8 cellular contexts compared by ENCODE assay signal in genomic region chr17:40443196-40443987, GRCh38. TPM values are rescaled to one million over a fixed set of nuclear protein-coding genes. Genes with fewer than 3 reads are reported as not detected.
DNase-seq lines count a peak whose midpoint lies in the region; ATAC-seq and TF ChIP-seq lines count a peak whose summit lies in the region.

TSS of gene IGFBP4 (plus strand) at chr17:40443450. CDS start at chr17:40443736, 286 bp downstream.

- peaks cover 15% of the 10 kb centered on the region for H3K27me3 Mint-ChIP-seq in activated T-cell treated with anti-CD3 and anti-CD28 coated beads, Interleukin-2, amount 50 U/mL, for 72 hours (ENCODE audit: low read depth)

- H3K36me3 Mint-ChIP-seq in activated T-cell treated with anti-CD3 and anti-CD28 coated beads, Interleukin-2, amount 50 U/mL, for 72 hours (ENCODE audit: insufficient read depth in 2 of 2), result peaks cover 3% of the 10 kb centered on the region in 2 donors
- H3K36me3 Mint-ChIP-seq in stimulated activated effector memory CD8-positive, alpha-beta T cell treated with anti-CD3 and anti-CD28 coated beads, Interleukin-12 subunit alpha, Interleukin-12 subunit beta, amount 100 ng/mL, for 72 hours, result peaks cover 15% of the 10 kb centered on the region

- H3K27ac ChIP-seq in C4-2B (no peak within 1 kb of the TSS; the same call in 1 of the 2 replicates), esophagus muscularis mucosa (replicated peaks in 1 of 4) (peak within 1 kb of the TSS; percentile 88 to 98 (median 93)), muscle layer of colon (ENCODE audit: low read depth, low read length) (peak within 1 kb of the TSS; percentile 98)

- H3K36me3 ChIP-seq in esophagus muscularis mucosa (peaks cover 0 to 3% (median 0%) of the 10 kb centered on the region in 4 donors), muscle layer of colon (ENCODE audit: insufficient read depth, low read length) (peaks cover 7% of the 10 kb centered on the region)

- ATAC-seq in HG03442 (IDR thresholded peaks at IDR 0.05; ENCODE audit: unreplicated experiment) (peak; percentile 50), HG03457 (IDR thresholded peaks at IDR 0.05; ENCODE audit: unreplicated experiment) (no peak)
- ATAC-seq in activated T-cell treated with anti-CD3 and anti-CD28 coated beads, Interleukin-2, amount 50 U/mL, for 72 hours (replicated peaks in 1 of 2), result peak; percentile 85 to 86
- ATAC-seq in stimulated activated effector memory CD8-positive, alpha-beta T cell treated with anti-CD3 and anti-CD28 coated beads, Interleukin-12 subunit alpha, Interleukin-12 subunit beta, amount 100 ng/mL, for 72 hours, result peak; percentile 79

- peaks cover 45% of the 10 kb centered on the region for H3K4me1 Mint-ChIP-seq in activated T-cell treated with anti-CD3 and anti-CD28 coated beads, Interleukin-2, amount 50 U/mL, for 72 hours (ENCODE audit: low read depth)
- peaks cover 41% of the 10 kb centered on the region for H3K4me1 Mint-ChIP-seq in stimulated activated effector memory CD8-positive, alpha-beta T cell treated with anti-CD3 and anti-CD28 coated beads, Interleukin-12 subunit alpha, Interleukin-12 subunit beta, amount 100 ng/mL, for 72 hours

- H3K27me3 ChIP-seq in esophagus muscularis mucosa (no peaks in the 10 kb centered on the region), muscle layer of colon (ENCODE audit: control insufficient read depth in 1 of 2, insufficient read depth in 2 of 2, low read length in 2 of 2) (no peaks in the 10 kb centered on the region)

- peak within 1 kb of the TSS; percentile 77 to 78 for H3K4me3 Mint-ChIP-seq in activated T-cell treated with anti-CD3 and anti-CD28 coated beads, Interleukin-2, amount 50 U/mL, for 72 hours
- H3K4me3 Mint-ChIP-seq in stimulated activated effector memory CD8-positive, alpha-beta T cell treated with anti-CD3 and anti-CD28 coated beads, Interleukin-12 subunit alpha, Interleukin-12 subunit beta, amount 100 ng/mL, for 72 hours, result peak within 1 kb of the TSS; percentile 46

- H3K4me1 ChIP-seq in esophagus muscularis mucosa, result peaks cover 41 to 65% (median 61%) of the 10 kb centered on the region in 4 donors
- H3K4me1 ChIP-seq in muscle layer of colon (ENCODE audit: insufficient read depth, low read length), result peaks cover 44% of the 10 kb centered on the region

- peak; percentile 56 for TF ChIP-seq POLR2A in esophagus muscularis mucosa (IDR thresholded peaks at IDR 0.05; ENCODE audit: low read depth)

- TF ChIP-seq CTCF in C4-2B (conservative IDR thresholded peaks at IDR 0.05), result peak; percentile 78
- TF ChIP-seq CTCF in esophagus muscularis mucosa (IDR thresholded peaks at IDR 0.05), result peak; percentile 18 to 43 (median 31)

- no peak for TF ChIP-seq EP300 in esophagus muscularis mucosa (IDR thresholded peaks at IDR 0.05)

- H3K9me3 ChIP-seq in esophagus muscularis mucosa (no peaks in the 10 kb centered on the region), muscle layer of colon (ENCODE audit: low read length) (no peaks in the 10 kb centered on the region)

- H3K27ac Mint-ChIP-seq in activated T-cell treated with anti-CD3 and anti-CD28 coated beads, Interleukin-2, amount 50 U/mL, for 72 hours, result no peak within 1 kb of the TSS
- peak within 1 kb of the TSS; percentile 23 for H3K27ac Mint-ChIP-seq in stimulated activated effector memory CD8-positive, alpha-beta T cell treated with anti-CD3 and anti-CD28 coated beads, Interleukin-12 subunit alpha, Interleukin-12 subunit beta, amount 100 ng/mL, for 72 hours

- 0% methylated on average over 1 of the region's 98 CpGs for WGBS in esophagus muscularis mucosa

- H3K9me3 Mint-ChIP-seq in activated T-cell treated with anti-CD3 and anti-CD28 coated beads, Interleukin-2, amount 50 U/mL, for 72 hours, result no peaks in the 10 kb centered on the region
- H3K9me3 Mint-ChIP-seq in stimulated activated effector memory CD8-positive, alpha-beta T cell treated with anti-CD3 and anti-CD28 coated beads, Interleukin-12 subunit alpha, Interleukin-12 subunit beta, amount 100 ng/mL, for 72 hours, result no peaks in the 10 kb centered on the region

- H3K4me3 ChIP-seq in esophagus muscularis mucosa, result peak within 1 kb of the TSS; percentile 66 to 88 (median 81)
- H3K4me3 ChIP-seq in muscle layer of colon (ENCODE audit: low read depth in 1 of 2, low read length in 2 of 2), result peak within 1 kb of the TSS; percentile 77 to 93

- intact Hi-C loops in esophagus muscularis mucosa (cut with DNase I), result loop anchor here (2.0 kb wide), 1 partner anchor 55 kb away; no protein-coding TSS in a partner anchor

- peak within 1 kb of the TSS; percentile 90 for H3K9ac ChIP-seq in muscle layer of colon (ENCODE audit: low read length)

- DNase-seq in activated T-cell treated with anti-CD3 and anti-CD28 coated beads, Interleukin-2, amount 50 U/mL, for 72 hours, result peak; percentile 84 to 85
- DNase-seq in esophagus muscularis mucosa (ENCODE audit: extremely low spot score), result no peak
- peak; percentile 51 to 81 for DNase-seq in stimulated activated effector memory CD8-positive, alpha-beta T cell treated with anti-CD3 and anti-CD28 coated beads, Interleukin-12 subunit alpha, Interleukin-12 subunit beta, amount 100 ng/mL, for 72 hours (ENCODE audit: low spot score in 2 of 2)

TF ChIP-seq in PFSK-1, 5 proteins besides CTCF, POLR2A, EP300 and RAD21:
- TF ChIP-seq FOXP2 (optimal IDR thresholded peaks at IDR 0.05; ENCODE audit: borderline replicate concordance, extremely low read depth, extremely low read length, insufficient read depth), result peak; percentile 62
- no peak for TF ChIP-seq SIN3A (IDR thresholded peaks at IDR 0.05; ENCODE audit: borderline replicate concordance, insufficient read depth, low read length)
- TF ChIP-seq REST (IDR thresholded peaks at IDR 0.05; ENCODE audit: insufficient read depth in 1 of 2, low read depth in 2 of 2, low read length in 2 of 2), result no peak
- TF ChIP-seq TAF1 (IDR thresholded peaks at IDR 0.05; ENCODE audit: borderline replicate concordance, insufficient read depth, low read length), result 0 out of 2 replicates have a peak, but pooled peaks have one; percentile 4
- TF ChIP-seq POLR2AphosphoS5 (IDR thresholded peaks at IDR 0.05; ENCODE audit: low read depth, low read length), result peak; percentile 46
TF ChIP-seq in PFSK-1: peak in this region for 3.

RNA-seq across cellular contexts. Expression of gene IGFBP4, which starts in this region (rescaled TPM):
- polyA plus RNA-seq in PFSK-1 (2012; ENCODE audit: insufficient read length, low read depth), result 982 TPM
- total RNA-seq in activated T-cell treated with anti-CD3 and anti-CD28 coated beads, Interleukin-2, amount 50 U/mL, for 72 hours, result 10 to 100 TPM; 47.1 to 58.4 TPM
- total RNA-seq in esophagus muscularis mucosa, result 100 to 1,000 TPM; 258 to 444 (median 268) TPM

Comparison
In these comparisons a context has a peak if more than half of its experiments do, and no peak if none do; other contexts are left out.
1. RNA of gene IGFBP4 (total RNA-seq): 258 to 444 TPM in esophagus muscularis mucosa; 47.1 to 58.4 TPM in activated T-cell treated with anti-CD3 and anti-CD28 coated beads, Interleukin-2, amount 50 U/mL, for 72 hours; every median in the first group is over 4 times any median in the second.